25 cellular contexts compared by ENCODE assay signal in genomic region chr9:104108315-104108714, GRCh38. TPM values are rescaled to one million over a fixed set of nuclear protein-coding genes. Genes with fewer than 3 reads are reported as not detected.
DNase-seq lines count a peak whose midpoint lies in the region; FAIRE-seq and TF ChIP-seq lines count a peak whose summit lies in the region.
"Had no signal": no experiment of that assay in that cellular context is flagged by ENCODE, and none has a peak within 500 bp of the region (broad histone marks: within the 10 kb centered on the region; RNA-seq: fewer than 3 reads in every experiment).

No MANE protein-coding gene starts in this region.

- peak overlapping the region; percentile 36 for H3K27ac Mint-ChIP-seq in T-helper 2 cell treated with Interferon-gamma antibody and Interleukin-4, amounts not matched to agents 5 μg/mL and 100 μg/mL, for 36 hours
- H3K27ac Mint-ChIP-seq: CD4-positive, alpha-beta T cell; CD8-positive, alpha-beta memory T cell; H9 had no signal

- DNase-seq in T-helper 2 cell treated with Interferon-gamma antibody and Interleukin-4, amounts not matched to agents 5 μg/mL and 100 μg/mL, for 36 hours (ENCODE audit: low spot score), result no peak
- no peak for DNase-seq in T-helper 2 cell
- no peak for DNase-seq in bronchial epithelial cell (ENCODE audit: low read depth)
- peak; percentile 85 for DNase-seq in foreskin melanocyte
- DNase-seq in GF-D8 (lab: John Stamatoyannopoulos, UW), result no peak
- DNase-seq in activated gamma-delta T cell treated with Interleukin-2 at 50 U/mL for 16 hours, result no peak
- DNase-seq in occipital lobe (lab: John Stamatoyannopoulos, UW), result no peak
- DNase-seq: 8988T; ACHN; AML-193; BE2C; Calu3; CD4-positive, alpha-beta T cell; CD8-positive, alpha-beta memory T cell; COR-L47; DMS53; DMS79 treated with DMSO at 0.1 percent for 48 hours; GM23248; H9 had no signal

- no peak overlapping the region for H3K4me3 Mint-ChIP-seq in T-helper 2 cell treated with Interferon-gamma antibody and Interleukin-4, amounts not matched to agents 5 μg/mL and 100 μg/mL, for 36 hours
- H3K4me3 Mint-ChIP-seq: CD14-positive monocyte; CD4-positive, alpha-beta T cell; CD8-positive, alpha-beta memory T cell; H9 had no signal

- no peaks in the 10 kb centered on the region for H3K9me3 Mint-ChIP-seq in T-helper 2 cell treated with Interferon-gamma antibody and Interleukin-4, amounts not matched to agents 5 μg/mL and 100 μg/mL, for 36 hours
- H3K9me3 Mint-ChIP-seq: CD4-positive, alpha-beta T cell; CD8-positive, alpha-beta memory T cell; H9 had no signal

- peaks cover 3% of the 10 kb centered on the region for H3K36me3 ChIP-seq in bronchial epithelial cell (ENCODE audit: control insufficient read depth, insufficient read depth, low read length)

- FAIRE-seq in bronchial epithelial cell (lab: Jason Lieb, UNC), result peak; percentile 68
- FAIRE-seq: A549, GM12892, GM19239, H1 had no signal

- H3K36me3 Mint-ChIP-seq in T-helper 2 cell treated with Interferon-gamma antibody and Interleukin-4, amounts not matched to agents 5 μg/mL and 100 μg/mL, for 36 hours (ENCODE audit: low read depth), result peaks cover 50% of the 10 kb centered on the region

- H3K27me3 Mint-ChIP-seq in T-helper 2 cell treated with Interferon-gamma antibody and Interleukin-4, amounts not matched to agents 5 μg/mL and 100 μg/mL, for 36 hours (ENCODE audit: low read depth), result no peaks in the 10 kb centered on the region
- H3K27me3 Mint-ChIP-seq: CD4-positive, alpha-beta T cell; CD8-positive, alpha-beta memory T cell had no signal

- peaks cover 2% of the 10 kb centered on the region for H3K4me1 Mint-ChIP-seq in T-helper 2 cell treated with Interferon-gamma antibody and Interleukin-4, amounts not matched to agents 5 μg/mL and 100 μg/mL, for 36 hours (ENCODE audit: low read depth)
- H3K4me1 Mint-ChIP-seq: CD14-positive monocyte; CD8-positive, alpha-beta memory T cell; H9 had no signal

- no peak for TF ChIP-seq CTCF in bronchial epithelial cell (IDR thresholded peaks at IDR 0.05; ENCODE audit: insufficient read depth, low read length, severe bottlenecking)

- H3K27me3 ChIP-seq in bronchial epithelial cell (ENCODE audit: control insufficient read depth, insufficient read depth, low read length), result no peaks in the 10 kb centered on the region
- H3K27me3 ChIP-seq: BE2C; BLaER1 treated with 17β-estradiol and CSF1 and Interleukin-3, amounts not matched to agents 10 nM and 100 nM had no signal

- H3K4me3 ChIP-seq in bronchial epithelial cell (ENCODE audit: low read depth, low read length), result no peak overlapping the region
- H3K4me3 ChIP-seq: A549; BLaER1 treated with 17β-estradiol and CSF1 and Interleukin-3, amounts not matched to agents 10 nM and 100 nM; GM23248 had no signal

RNA-seq across cellular contexts. Expression of gene SMC2, which starts 14.2 kb away (rescaled TPM):
- total RNA-seq in bronchial epithelial cell, result 3.6 and 3.7 TPM in 2 replicates
- total RNA-seq in occipital lobe, result 14.5 TPM
